8 cellular contexts compared by ENCODE assay signal in the genomic region with DNA sequence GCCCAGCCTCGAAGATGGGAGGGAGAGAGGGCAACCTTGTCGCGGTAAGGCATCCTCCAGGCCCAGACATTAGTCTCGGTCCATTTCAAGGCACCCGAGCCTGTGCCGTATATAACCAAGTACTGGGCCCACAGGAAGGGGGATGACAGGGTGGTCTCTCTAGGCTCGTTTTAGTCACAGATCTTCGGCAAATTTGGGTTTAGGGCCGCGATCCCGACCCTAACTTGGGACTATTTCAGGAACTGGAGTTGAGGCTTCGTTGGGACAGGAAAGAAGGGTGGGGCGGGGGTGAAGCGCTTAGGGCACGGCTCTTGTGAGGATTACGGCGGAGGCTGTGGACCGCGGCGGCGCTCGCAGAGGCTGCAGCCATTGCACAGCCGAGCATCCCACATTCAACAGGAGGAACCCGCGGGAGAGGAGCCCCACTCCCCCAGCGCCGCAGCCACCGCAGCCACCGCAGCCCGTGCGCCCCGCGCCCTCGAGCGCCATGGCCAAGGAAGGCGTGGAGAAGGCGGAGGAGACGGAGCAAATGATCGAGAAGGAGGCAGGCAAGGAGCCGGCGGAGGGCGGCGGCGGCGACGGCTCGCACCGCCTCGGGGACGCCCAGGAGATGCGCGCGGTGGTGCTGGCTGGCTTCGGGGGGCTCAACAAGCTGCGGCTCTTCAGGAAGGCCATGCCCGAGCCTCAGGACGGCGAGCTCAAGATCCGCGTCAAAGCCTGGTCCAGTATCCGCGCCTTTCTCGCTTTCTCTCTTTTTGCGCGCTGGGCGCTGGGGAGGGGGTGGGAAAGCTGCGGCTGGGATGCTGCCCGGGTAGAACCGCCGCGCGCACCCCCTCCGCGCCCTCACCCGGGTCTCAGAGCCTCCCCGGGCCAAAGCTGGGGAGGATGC. TPM values are rescaled to one million over a fixed set of nuclear protein-coding genes. Genes with fewer than 3 reads are reported as not detected.
DNase-seq lines count a peak whose midpoint lies in the region; ATAC-seq and TF ChIP-seq lines count a peak whose summit lies in the region.

A gene with protein sequence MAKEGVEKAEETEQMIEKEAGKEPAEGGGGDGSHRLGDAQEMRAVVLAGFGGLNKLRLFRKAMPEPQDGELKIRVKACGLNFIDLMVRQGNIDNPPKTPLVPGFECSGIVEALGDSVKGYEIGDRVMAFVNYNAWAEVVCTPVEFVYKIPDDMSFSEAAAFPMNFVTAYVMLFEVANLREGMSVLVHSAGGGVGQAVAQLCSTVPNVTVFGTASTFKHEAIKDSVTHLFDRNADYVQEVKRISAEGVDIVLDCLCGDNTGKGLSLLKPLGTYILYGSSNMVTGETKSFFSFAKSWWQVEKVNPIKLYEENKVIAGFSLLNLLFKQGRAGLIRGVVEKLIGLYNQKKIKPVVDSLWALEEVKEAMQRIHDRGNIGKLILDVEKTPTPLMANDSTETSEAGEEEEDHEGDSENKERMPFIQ (plus strand): TSS at position 369 of the 889 bp plus-strand sequence. CDS start 119 bp downstream, at position 488.

- H3K79me2 ChIP-seq in KMS-11 (ENCODE audit: insufficient read depth, low read depth): no peaks in the 10 kb centered on the region

- H3K36me3 ChIP-seq in KMS-11 (ENCODE audit: insufficient read depth): no peaks in the 10 kb centered on the region
- H3K36me3 ChIP-seq in ascending aorta: no peaks in the 10 kb centered on the region

- TF ChIP-seq CTCF in KMS-11 (conservative IDR thresholded peaks at IDR 0.05; ENCODE audit: low read depth, low read length): no peak
- no peak for TF ChIP-seq CTCF in ascending aorta (IDR thresholded peaks at IDR 0.05)

- H4K20me1 ChIP-seq in KMS-11 (ENCODE audit: insufficient read depth): no peaks in the 10 kb centered on the region

- under 1% methylated on average over 76 of the region's 76 CpGs for WGBS in right cardiac atrium

- H3K27me3 ChIP-seq in KMS-11 (ENCODE audit: insufficient read depth, low read depth): no peaks in the 10 kb centered on the region
- H3K27me3 ChIP-seq in ascending aorta: no peaks in the 10 kb centered on the region
- no peaks in the 10 kb centered on the region for H3K27me3 ChIP-seq in right cardiac atrium (ENCODE audit: control insufficient read depth, insufficient read depth)

- intact Hi-C loops in ascending aorta (cut with DNase I) (loop anchor here (2.0 to 10.0 kb wide), 6 partner anchors 66 to 316 kb away; partner anchors contain the start of gene NUDT7), right cardiac atrium (cut with DNase I) (no loop called here), posterior vena cava (cut with DNase I) (no loop called here)

- DNase-seq in NCI-H1417 (lab: John Stamatoyannopoulos, UW): peak; percentile 61 to 84 (median 81)
- DNase-seq in NCI-H1417 treated with DMSO at 0.1 percent for 48 hours (lab: John Stamatoyannopoulos, UW): no peak
- peak in 1 of 2 donors; percentile 72 for DNase-seq in ascending aorta (ENCODE audit: low spot score in 2 of 2)
- peak; percentile 42 to 72 (median 68) for DNase-seq in right cardiac atrium
- peak; percentile 78 for DNase-seq in posterior vena cava (ENCODE audit: low spot score)
- no peak for DNase-seq in NCI-H2107 treated with DMSO at 0.1 percent for 48 hours (lab: John Stamatoyannopoulos, UW; ENCODE audit: unreplicated experiment)
- DNase-seq in amniotic stem cell (lab: John Stamatoyannopoulos, UW): no peak

- H3K4me1 ChIP-seq in KMS-11 (ENCODE audit: low read depth, poor library complexity, severe bottlenecking): no peaks in the 10 kb centered on the region
- peaks cover 0 to 8% of the 10 kb centered on the region in 2 donors for H3K4me1 ChIP-seq in ascending aorta
- H3K4me1 ChIP-seq in right cardiac atrium (ENCODE audit: control insufficient read depth, insufficient read depth, low read length): no peaks in the 10 kb centered on the region

- H2AFZ ChIP-seq in KMS-11 (ENCODE audit: low read depth): peak within 1 kb of the TSS; percentile 88

- H3K27ac ChIP-seq in KMS-11 (no peak within 1 kb of the TSS), ascending aorta (peak within 1 kb of the TSS; percentile 50 to 60), right cardiac atrium (ENCODE audit: low read length) (no peak within 1 kb of the TSS)

- H3K9ac ChIP-seq in KMS-11: no peak within 1 kb of the TSS

- peak within 1 kb of the TSS; percentile 78 for H3K4me2 ChIP-seq in KMS-11

- H3K4me3 ChIP-seq in KMS-11 (IDR thresholded peaks at IDR 0.05; ENCODE audit: insufficient read depth, low read depth, low read length) (no peak within 1 kb of the TSS), ascending aorta (peak within 1 kb of the TSS; percentile 73 to 80), right cardiac atrium (ENCODE audit: low read length) (peak within 1 kb of the TSS; percentile 34)

- peak; percentile 90 to 92 for ATAC-seq in right cardiac atrium

- H3K9me3 ChIP-seq in ascending aorta (no peaks in the 10 kb centered on the region), right cardiac atrium (ENCODE audit: control insufficient read depth, low read length) (no peaks in the 10 kb centered on the region)

RNA-seq across cellular contexts. Expression of the gene that starts here (rescaled TPM):
- total RNA-seq in ascending aorta (12.6 TPM), right cardiac atrium (10 to 100 TPM; 11.0 to 40.3 (median 16.3) TPM), posterior vena cava (under 1 TPM; 0.23 to 0.33 TPM)
- 7.7 TPM for polyA plus RNA-seq in right cardiac atrium

Comparison
In these comparisons a context has a peak if more than half of its experiments do, and no peak if none do; other contexts are left out.
1. RNA of the gene that starts here (total RNA-seq): 11.0 to 40.3 TPM in right cardiac atrium and 12.6 TPM in ascending aorta (single experiment); 0.23 to 0.33 TPM in posterior vena cava; every median in the first group is over 4 times any median in the second.
2. DNase-seq: peak in NCI-H1417 (3 of 3) and right cardiac atrium (3 of 3); none in NCI-H1417 treated with DMSO at 0.1 percent for 48 hours (single experiment), NCI-H2107 treated with DMSO at 0.1 percent for 48 hours (single experiment) and amniotic stem cell (single experiment).
3. Peak in DNase-seq in posterior vena cava; RNA of the gene not detected or under 1 TPM.
4. H3K27ac ChIP-seq: peak in ascending aorta (2 of 2); none in KMS-11 (single experiment) and right cardiac atrium (single experiment).